ENCODE assay signal across 1 cellular context in genomic region chr3:15527031-15527459, GRCh38.
A peak's percentile ranks its signal among the peaks of the same experiment; 100 is the strongest.
TF ChIP-seq lines count a peak whose summit lies in the region.

No MANE protein-coding gene starts in this region.

TF ChIP-seq in SK-N-SH treated with all-trans-retinoic acid at 6 μM for 48 hours, 23 proteins besides CTCF, POLR2A, EP300 and RAD21 (continued from another document):
- TF ChIP-seq TSHZ2 (CRISPR knock-in tag; IDR thresholded peaks at IDR 0.05) (peak; percentile 97), CSDC2 (CRISPR knock-in tag; IDR thresholded peaks at IDR 0.05) (0 out of 2 replicates have a peak, but pooled peaks have one; percentile 20), POU6F1 (CRISPR knock-in tag; IDR thresholded peaks at IDR 0.05; ENCODE audit: borderline replicate concordance, low read depth) (no peak; the same call in 1 of the 2 replicates), PATZ1 (CRISPR knock-in tag; IDR thresholded peaks at IDR 0.05; ENCODE audit: borderline replicate concordance) (no peak), GLIS3 (CRISPR knock-in tag; IDR thresholded peaks at IDR 0.05) (peak; percentile 80; the same call in 1 of the 2 replicates), ZNF8 (CRISPR knock-in tag; IDR thresholded peaks at IDR 0.05) (no peak), ZFP3 (CRISPR knock-in tag; IDR thresholded peaks at IDR 0.05) (peak; percentile 49; the same call in 1 of the 2 replicates), PPARA (CRISPR knock-in tag; IDR thresholded peaks at IDR 0.05; ENCODE audit: borderline replicate concordance) (no peak), ZNF565 (CRISPR knock-in tag; conservative IDR thresholded peaks at IDR 0.05; ENCODE audit: low read depth) (no peak), ZC3H10 (CRISPR knock-in tag; IDR thresholded peaks at IDR 0.05) (no peak)
